In the genomic region with DNA sequence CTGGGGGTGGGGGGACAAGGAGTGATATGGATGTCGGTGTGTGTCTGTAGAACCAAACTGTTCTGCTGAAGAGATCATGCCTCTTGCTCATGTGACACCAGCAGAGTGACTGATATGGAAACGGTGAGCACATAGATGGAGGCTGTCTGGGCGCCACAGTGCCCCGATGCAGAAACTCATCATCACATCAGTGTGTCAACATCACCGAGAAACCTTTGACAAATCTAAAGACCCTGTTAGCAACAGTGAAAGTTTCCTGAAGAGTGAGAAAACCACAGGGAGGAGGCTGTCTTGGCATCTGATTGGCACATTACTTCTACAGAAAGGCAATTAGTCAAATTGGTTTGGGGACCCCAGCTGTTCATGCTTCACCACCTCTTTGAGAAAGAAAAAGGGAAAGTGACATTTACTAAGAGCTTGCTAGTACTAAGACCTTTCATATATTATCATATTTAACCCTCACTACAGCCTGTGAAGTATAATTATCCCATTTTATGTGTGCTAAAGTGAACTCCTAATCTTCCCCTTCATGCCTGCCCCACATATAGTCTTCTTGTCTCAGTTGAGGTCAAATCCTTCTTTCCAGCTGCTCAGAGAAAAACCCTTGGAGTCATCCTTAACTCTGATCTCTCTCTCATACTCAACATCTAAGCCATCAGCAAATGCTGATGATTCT, we compare ENCODE assay signal across 10 cellular contexts. TPM values are rescaled to one million over a fixed set of nuclear protein-coding genes. Genes with fewer than 3 reads are reported as not detected.
A peak's percentile ranks its signal among the peaks of the same experiment; 100 is the strongest.
DNase-seq lines count a peak whose midpoint lies in the region; ATAC-seq and TF ChIP-seq lines count a peak whose summit lies in the region.
"Had no signal": no experiment of that assay in that cellular context is flagged by ENCODE, and none has a peak within 500 bp of the region (broad histone marks: within the 10 kb centered on the region; RNA-seq: fewer than 3 reads in every experiment).

No MANE protein-coding gene starts in this region.

- peak; percentile 59 for ATAC-seq in GM18907 (IDR thresholded peaks at IDR 0.05; ENCODE audit: unreplicated experiment)
- ATAC-seq in HG02885 (IDR thresholded peaks at IDR 0.05; ENCODE audit: poor library complexity, unreplicated experiment) = peak; percentile 38
- peak; percentile 73 for ATAC-seq in activated CD4-positive, alpha-beta T cell treated with anti-CD3 and anti-CD28 coated beads for 36 hours
- ATAC-seq in naive thymus-derived CD8-positive, alpha-beta T cell = no peak
- ATAC-seq in Right ventricle myocardium inferior = no peak
- ATAC-seq in body of pancreas = no peak

- H3K4me3 Mint-ChIP-seq in activated CD4-positive, alpha-beta T cell treated with anti-CD3 and anti-CD28 coated beads for 36 hours = peak overlapping the region; percentile 34
- peak overlapping the region in 1 of 10 donors; percentile 19 for H3K4me3 Mint-ChIP-seq in naive thymus-derived CD8-positive, alpha-beta T cell

- H3K36me3 ChIP-seq in body of pancreas (replicated peaks in 1 of 2; ENCODE audit: insufficient read depth in 1 of 2, low read depth in 2 of 2) = no peaks in the 10 kb centered on the region

- peaks cover 3% of the 10 kb centered on the region for H3K36me3 Mint-ChIP-seq in activated CD4-positive, alpha-beta T cell treated with anti-CD3 and anti-CD28 coated beads for 36 hours (ENCODE audit: low read depth)
- no peaks in the 10 kb centered on the region for H3K36me3 Mint-ChIP-seq in naive thymus-derived CD8-positive, alpha-beta T cell

- peak; percentile 88 for DNase-seq in activated CD4-positive, alpha-beta T cell treated with anti-CD3 and anti-CD28 coated beads for 36 hours
- peak; percentile 61 to 81 (median 67) for DNase-seq in stimulated activated CD4-positive, alpha-beta T cell treated with anti-CD3 and anti-CD28 coated beads, Interleukin-12 subunit alpha, Interleukin-12 subunit beta, amount 100 ng/mL, for 48 hours (ENCODE audit: low read depth in 2 of 3, low spot score in 1 of 3)
- DNase-seq in erythroblast (lab: John Stamatoyannopoulos, UW) = no peak
- DNase-seq in naive thymus-derived CD8-positive, alpha-beta T cell = no peak
- DNase-seq in Right ventricle myocardium inferior (ENCODE audit: missing footprints) = no peak
- DNase-seq in body of pancreas = no peak

- no peaks in the 10 kb centered on the region for H3K9me3 ChIP-seq in body of pancreas

- TF ChIP-seq POLR2A in erythroblast (IDR thresholded peaks at IDR 0.05; ENCODE audit: low read length) (no peak), body of pancreas (IDR thresholded peaks at IDR 0.05) (no peak)

- H3K27me3 ChIP-seq in body of pancreas = no peaks in the 10 kb centered on the region

- no peak overlapping the region for H3K4me3 ChIP-seq in body of pancreas

- CTCF ChIA-PET in activated CD4-positive, alpha-beta T cell treated with anti-CD3 and anti-CD28 coated beads for 36 hours (lab: Charles Lee) = interaction anchor here (0.6 to 2.0 kb wide), 6 partner anchors 25 to 1030 kb away, joined by 3 to 8 read pairs (median 4); no protein-coding TSS in a partner anchor

- no peak for TF ChIP-seq CTCF in body of pancreas (IDR thresholded peaks at IDR 0.05)

- H3K27ac Mint-ChIP-seq in activated CD4-positive, alpha-beta T cell treated with anti-CD3 and anti-CD28 coated beads for 36 hours = peak overlapping the region; percentile 86
- peak overlapping the region in 5 of 10 donors; percentile 15 to 80 (median 37) for H3K27ac Mint-ChIP-seq in naive thymus-derived CD8-positive, alpha-beta T cell

- H3K27me3 Mint-ChIP-seq in activated CD4-positive, alpha-beta T cell treated with anti-CD3 and anti-CD28 coated beads for 36 hours = no peaks in the 10 kb centered on the region
- H3K27me3 Mint-ChIP-seq in naive thymus-derived CD8-positive, alpha-beta T cell = peaks cover 0 to under 1% (median 0%) of the 10 kb centered on the region in 5 donors

- H3K4me1 ChIP-seq in body of pancreas = peaks cover 15% of the 10 kb centered on the region
- H3K4me1 ChIP-seq: parathyroid adenoma had no signal

- H3K27ac ChIP-seq in body of pancreas = no peak overlapping the region
- H3K27ac ChIP-seq: epithelial cell of prostate, parathyroid adenoma had no signal

- intact Hi-C loops in activated CD4-positive, alpha-beta T cell treated with anti-CD3 and anti-CD28 coated beads for 36 hours (cut with DNase I, micrococcal nuclease) = loop anchor here (1.0 to 5.0 kb wide), 13 partner anchors 16 to 827 kb away; a partner anchor contains a TSS
- intact Hi-C loops in Right ventricle myocardium inferior (cut with DNase I) (no loop called here), body of pancreas (cut with DNase I) (no loop called here)

- POLR2A ChIA-PET in activated CD4-positive, alpha-beta T cell treated with anti-CD3 and anti-CD28 coated beads for 36 hours (lab: Charles Lee) = interaction anchor here (0.6 to 1.0 kb wide), 5 partner anchors 19 to 396 kb away, joined by 3 to 7 read pairs (median 3); no protein-coding TSS in a partner anchor
- POLR2A ChIA-PET in naive thymus-derived CD8-positive, alpha-beta T cell (lab: Charles Lee) = no interaction called here

- WGBS in body of pancreas, 2 donors = 54 to 58% methylated on average over 5 of the region's 5 CpGs

- peaks cover 92% of the 10 kb centered on the region for H3K4me1 Mint-ChIP-seq in activated CD4-positive, alpha-beta T cell treated with anti-CD3 and anti-CD28 coated beads for 36 hours
- peaks cover 17 to 73% (median 43%) of the 10 kb centered on the region in 4 donors for H3K4me1 Mint-ChIP-seq in naive thymus-derived CD8-positive, alpha-beta T cell

- no peaks in the 10 kb centered on the region for H3K9me3 Mint-ChIP-seq in activated CD4-positive, alpha-beta T cell treated with anti-CD3 and anti-CD28 coated beads for 36 hours (ENCODE audit: low read depth)
- H3K9me3 Mint-ChIP-seq in naive thymus-derived CD8-positive, alpha-beta T cell = no peaks in the 10 kb centered on the region

RNA-seq across cellular contexts. Expression of a gene that starts 25.6 kb away (rescaled TPM):
- total RNA-seq in activated CD4-positive, alpha-beta T cell treated with anti-CD3 and anti-CD28 coated beads for 36 hours = 10 to 100 TPM; 52.6 to 59.5 TPM
- total RNA-seq in naive thymus-derived CD8-positive, alpha-beta T cell = not detected
- not detected for polyA plus RNA-seq in naive thymus-derived CD8-positive, alpha-beta T cell
- total RNA-seq in Right ventricle myocardium inferior = not detected
- not detected for total RNA-seq in body of pancreas

RNA-seq across cellular contexts. Expression of a gene that starts 38.8 kb away (rescaled TPM):
- total RNA-seq in activated CD4-positive, alpha-beta T cell treated with anti-CD3 and anti-CD28 coated beads for 36 hours = 10 to 100 TPM; 10.8 to 11.6 TPM
- not detected for total RNA-seq in naive thymus-derived CD8-positive, alpha-beta T cell
- not detected for polyA plus RNA-seq in naive thymus-derived CD8-positive, alpha-beta T cell
- total RNA-seq in Right ventricle myocardium inferior = not detected
- not detected for total RNA-seq in body of pancreas

Comparison
In these comparisons a context has a peak if more than half of its experiments do, and no peak if none do; other contexts are left out.
1. ATAC-seq: peak in GM18907 (single experiment), HG02885 (single experiment) and activated CD4-positive, alpha-beta T cell treated with anti-CD3 and anti-CD28 coated beads for 36 hours (single experiment); none in naive thymus-derived CD8-positive, alpha-beta T cell (0 of 2), Right ventricle myocardium inferior (single experiment) and body of pancreas (single experiment).
2. DNase-seq: peak in activated CD4-positive, alpha-beta T cell treated with anti-CD3 and anti-CD28 coated beads for 36 hours (single experiment) and stimulated activated CD4-positive, alpha-beta T cell treated with anti-CD3 and anti-CD28 coated beads, Interleukin-12 subunit alpha, Interleukin-12 subunit beta, amount 100 ng/mL, for 48 hours (3 of 3); none in erythroblast (0 of 2), naive thymus-derived CD8-positive, alpha-beta T cell (0 of 10), Right ventricle myocardium inferior (single experiment) and body of pancreas (0 of 4).
3. RNA of a gene that starts 25.6 kb away (total RNA-seq): 52.6 to 59.5 TPM in activated CD4-positive, alpha-beta T cell treated with anti-CD3 and anti-CD28 coated beads for 36 hours; not detected in naive thymus-derived CD8-positive, alpha-beta T cell, not detected in Right ventricle myocardium inferior (single experiment) and not detected in body of pancreas; every median in the first group is over 10 times any median in the second.
4. RNA of a gene that starts 38.8 kb away (total RNA-seq): 10.8 to 11.6 TPM in activated CD4-positive, alpha-beta T cell treated with anti-CD3 and anti-CD28 coated beads for 36 hours; not detected in naive thymus-derived CD8-positive, alpha-beta T cell, not detected in Right ventricle myocardium inferior (single experiment) and not detected in body of pancreas; every median in the first group is over 10 times any median in the second.
5. intact Hi-C loops: an anchor here in activated CD4-positive, alpha-beta T cell treated with anti-CD3 and anti-CD28 coated beads for 36 hours (1.0 to 5.0 kb wide); none called in Right ventricle myocardium inferior and body of pancreas.